8 cellular contexts compared by ENCODE assay signal in genomic region chr12:106139422-106140141, GRCh38. TPM values are rescaled to one million over a fixed set of nuclear protein-coding genes. Genes with fewer than 3 reads are reported as not detected.
DNase-seq lines count a peak whose midpoint lies in the region; ATAC-seq, FAIRE-seq and TF ChIP-seq lines count a peak whose summit lies in the region.

No MANE protein-coding gene starts in this region.

- no peak for DNase-seq in CD8-positive, alpha-beta memory T cell
- DNase-seq in HTR-8/SVneo (ENCODE audit: insufficient read length, low spot score) (peak; percentile 80), SK-N-SH (no peak), epithelial cell of prostate (ENCODE audit: low read depth, low spot score) (no peak), mesenteric fat pad (ENCODE audit: low spot score) (peak; percentile 95), suprapubic skin (ENCODE audit: low spot score in 2 of 2) (peak; percentile 84 to 87), GM19238 (ENCODE audit: insufficient read length, low spot score) (no peak)

- peaks cover 0 to 2% (median 0%) of the 10 kb centered on the region in 5 donors for H3K9me3 Mint-ChIP-seq in CD8-positive, alpha-beta memory T cell

- H3K4me3 ChIP-seq in CD8-positive, alpha-beta memory T cell (ENCODE audit: low read length): no peak overlapping the region
- peak overlapping the region; percentile 80 to 85 for H3K4me3 ChIP-seq in SK-N-SH (ENCODE audit: low read depth in 2 of 2, low read length in 1 of 2)
- H3K4me3 ChIP-seq in suprapubic skin: peak overlapping the region; percentile 90

- peak; percentile 80 for FAIRE-seq in HTR-8/SVneo (lab: Jason Lieb, UNC)

- H3K27ac Mint-ChIP-seq in CD8-positive, alpha-beta memory T cell: no peak overlapping the region

- no peaks in the 10 kb centered on the region for H3K9me3 ChIP-seq in CD8-positive, alpha-beta memory T cell (ENCODE audit: low read length)
- H3K9me3 ChIP-seq in SK-N-SH: no peaks in the 10 kb centered on the region
- no peaks in the 10 kb centered on the region for H3K9me3 ChIP-seq in suprapubic skin

- CTCF ChIA-PET in CD8-positive, alpha-beta memory T cell (lab: Charles Lee): interaction anchor here (1.1 to 1.4 kb wide), 2 partner anchors 9 to 719 kb away, joined by 3 to 4 read pairs; no protein-coding TSS in a partner anchor
- CTCF ChIA-PET in SK-N-SH (lab: Yijun Ruan, JAX): interaction anchor here (1.2 to 4.6 kb wide), 5 partner anchors 12 to 719 kb away, joined by 3 to 76 read pairs (median 9); no protein-coding TSS in a partner anchor

- peak overlapping the region; percentile 38; the same call in 1 of the 2 replicates for H2AFZ ChIP-seq in SK-N-SH (ENCODE audit: low read depth)

- no peaks in the 10 kb centered on the region for H3K36me3 Mint-ChIP-seq in CD8-positive, alpha-beta memory T cell

- H3K9ac ChIP-seq in SK-N-SH: peak overlapping the region; percentile 86

- TF ChIP-seq CTCF in SK-N-SH (IDR thresholded peaks at IDR 0.05): no peak
- no peak for TF ChIP-seq CTCF in suprapubic skin (IDR thresholded peaks at IDR 0.05)

- H3K36me3 ChIP-seq in CD8-positive, alpha-beta memory T cell (ENCODE audit: insufficient read depth, low read length): no peaks in the 10 kb centered on the region
- H3K36me3 ChIP-seq in SK-N-SH (replicated peaks in 1 of 2; ENCODE audit: control insufficient read depth in 1 of 2, insufficient read depth in 2 of 2, low read length in 1 of 2) (peaks cover 0 to 2% of the 10 kb centered on the region in 2 experiments), suprapubic skin (no peaks in the 10 kb centered on the region)

- no peak overlapping the region for H3K27ac ChIP-seq in CD8-positive, alpha-beta memory T cell (ENCODE audit: low read depth, low read length)
- H3K27ac ChIP-seq in SK-N-SH (ENCODE audit: low read depth in 2 of 2, low read length in 1 of 2) (peak overlapping the region; percentile 65 to 69), epithelial cell of prostate (peak overlapping the region; percentile 83), suprapubic skin (peak overlapping the region; percentile 99)

- no peak for ATAC-seq in GM18505 (IDR thresholded peaks at IDR 0.05; ENCODE audit: unreplicated experiment)

- H3K27me3 Mint-ChIP-seq in CD8-positive, alpha-beta memory T cell: peaks cover 38 to 73% of the 10 kb centered on the region in 2 donors

- H3K4me3 Mint-ChIP-seq in CD8-positive, alpha-beta memory T cell: peak overlapping the region in 4 of 7 donors; percentile 2 to 55 (median 48)

- no peaks in the 10 kb centered on the region for H3K9me2 ChIP-seq in SK-N-SH

- H4K20me1 ChIP-seq in SK-N-SH (ENCODE audit: insufficient read depth): peaks cover 7% of the 10 kb centered on the region; the same call in 1 of the 2 replicates

- TF ChIP-seq POLR2A in suprapubic skin (IDR thresholded peaks at IDR 0.05) (no peak), GM18505 (IDR thresholded peaks at IDR 0.05; ENCODE audit: borderline replicate concordance, extremely low read depth, insufficient read depth, insufficient read length) (no peak)

- H3F3A ChIP-seq in SK-N-SH (replicated peaks; ENCODE audit: insufficient read depth): peaks cover 16% of the 10 kb centered on the region

- peaks cover 5% of the 10 kb centered on the region for H3K4me1 ChIP-seq in CD8-positive, alpha-beta memory T cell (ENCODE audit: insufficient read depth, low read length)
- H3K4me1 ChIP-seq in SK-N-SH (ENCODE audit: control insufficient read depth in 1 of 2, insufficient read depth in 2 of 2, low read depth in 1 of 2, low read length in 1 of 2): peaks cover 3 to 11% of the 10 kb centered on the region in 2 experiments; a peak in 3 of 4 replicates
- peaks cover 63% of the 10 kb centered on the region for H3K4me1 ChIP-seq in suprapubic skin

- H3K27me3 ChIP-seq in CD8-positive, alpha-beta memory T cell (ENCODE audit: insufficient read depth, low read length, poor library complexity, severe bottlenecking): peaks cover 33% of the 10 kb centered on the region
- no peaks in the 10 kb centered on the region for H3K27me3 ChIP-seq in SK-N-SH (ENCODE audit: insufficient read depth)
- peaks cover 2% of the 10 kb centered on the region for H3K27me3 ChIP-seq in suprapubic skin

- H3K4me1 Mint-ChIP-seq in CD8-positive, alpha-beta memory T cell: peaks cover 12 to 32% (median 19%) of the 10 kb centered on the region in 3 donors

- 92% methylated on average over 30 of the region's 66 CpGs for WGBS in SK-N-SH (ENCODE audit: low lambda C conversion rate)
- 10% methylated on average over 29 of the region's 66 CpGs for WGBS in suprapubic skin

- H3K4me2 ChIP-seq in SK-N-SH: peak overlapping the region; percentile 88

- POLR2A ChIA-PET in CD8-positive, alpha-beta memory T cell (lab: Charles Lee): no interaction called here
- POLR2A ChIA-PET in SK-N-SH (lab: Yijun Ruan, JAX): no interaction called here

- no peak for TF ChIP-seq RAD21 in SK-N-SH (IDR thresholded peaks at IDR 0.05; ENCODE audit: low read length)

- H3K79me2 ChIP-seq in SK-N-SH (ENCODE audit: insufficient read depth): peaks cover 66% of the 10 kb centered on the region

- peak in 1 of 2 experiments; percentile 58; a peak in 2 of 4 replicates for TF ChIP-seq EP300 in SK-N-SH (IDR thresholded peaks at IDR 0.05; ENCODE audit: borderline replicate concordance in 1 of 2, low read depth in 1 of 2, low read length in 1 of 2)
- TF ChIP-seq EP300 in suprapubic skin (IDR thresholded peaks at IDR 0.05): no peak

TF ChIP-seq in SK-N-SH, 30 proteins besides CTCF, POLR2A, EP300 and RAD21:
- TF ChIP-seq TCF12 (IDR thresholded peaks at IDR 0.05) (peak; percentile 28; the same call in 1 of the 2 replicates), YY1 (IDR thresholded peaks at IDR 0.05; ENCODE audit: low read depth) (peak; percentile 61; the same call in 1 of the 2 replicates), JUND (IDR thresholded peaks at IDR 0.05) (peak; percentile 69), FOSL2 (IDR thresholded peaks at IDR 0.05; ENCODE audit: borderline replicate concordance, low read depth) (peak; percentile 90), TAF1 (IDR thresholded peaks at IDR 0.05; ENCODE audit: borderline replicate concordance, low read depth, low read length) (peak; percentile 50; the same call in 1 of the 2 replicates), RFX5 (IDR thresholded peaks at IDR 0.05; ENCODE audit: low read length) (no peak), SIN3A (IDR thresholded peaks at IDR 0.05; ENCODE audit: borderline replicate concordance, low read depth, low read length) (no peak), EZH2phosphoT487 (IDR thresholded peaks at IDR 0.05; ENCODE audit: borderline replicate concordance, low read depth) (no peak)
- TF ChIP-seq, protein P1, sequence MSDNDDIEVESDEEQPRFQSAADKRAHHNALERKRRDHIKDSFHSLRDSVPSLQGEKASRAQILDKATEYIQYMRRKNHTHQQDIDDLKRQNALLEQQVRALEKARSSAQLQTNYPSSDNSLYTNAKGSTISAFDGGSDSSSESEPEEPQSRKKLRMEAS (IDR thresholded peaks at IDR 0.05; ENCODE audit: low read depth): 0 out of 2 replicates have a peak, but pooled peaks have one; percentile 18
- TF ChIP-seq, protein P2, sequence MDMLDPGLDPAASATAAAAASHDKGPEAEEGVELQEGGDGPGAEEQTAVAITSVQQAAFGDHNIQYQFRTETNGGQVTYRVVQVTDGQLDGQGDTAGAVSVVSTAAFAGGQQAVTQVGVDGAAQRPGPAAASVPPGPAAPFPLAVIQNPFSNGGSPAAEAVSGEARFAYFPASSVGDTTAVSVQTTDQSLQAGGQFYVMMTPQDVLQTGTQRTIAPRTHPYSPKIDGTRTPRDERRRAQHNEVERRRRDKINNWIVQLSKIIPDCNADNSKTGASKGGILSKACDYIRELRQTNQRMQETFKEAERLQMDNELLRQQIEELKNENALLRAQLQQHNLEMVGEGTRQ (IDR thresholded peaks at IDR 0.05; ENCODE audit: borderline replicate concordance, low read depth, low read length): no peak
TF ChIP-seq in SK-N-SH: peak in this region for 6.

RNA-seq across cellular contexts. Expression of gene NUAK1, which starts 0.8 kb away (rescaled TPM):
- not detected for total RNA-seq in CD8-positive, alpha-beta memory T cell
- polyA plus RNA-seq in CD8-positive, alpha-beta memory T cell: 0.16 TPM
- 8.1 and 11.3 TPM in 2 replicates for polyA plus RNA-seq in SK-N-SH (2012; rRNA removed)
- polyA plus RNA-seq in SK-N-SH (2012; cell fraction: cytosol; rRNA removed): 9.5 and 10.7 TPM in 2 replicates
- 12.0 and 18.7 TPM in 2 replicates for polyA plus RNA-seq in SK-N-SH (2012; cell fraction: nucleus; rRNA removed)
- total RNA-seq in mesenteric fat pad (54.4 TPM), suprapubic skin (10 to 100 TPM; 22.6 to 44.3 (median 38.4) TPM)

Comparison
In these comparisons a context has a peak if more than half of its experiments do, and no peak if none do; other contexts are left out.
1. DNase-seq: peak in HTR-8/SVneo (single experiment), mesenteric fat pad (single experiment) and suprapubic skin (2 of 2); none in CD8-positive, alpha-beta memory T cell (0 of 5), SK-N-SH (single experiment), epithelial cell of prostate (single experiment) and GM19238 (single experiment).
2. RNA of gene NUAK1, which starts 0.8 kb away (total RNA-seq): 54.4 TPM in mesenteric fat pad (single experiment) and 22.6 to 44.3 TPM in suprapubic skin; not detected in CD8-positive, alpha-beta memory T cell; every median in the first group is over 10 times any median in the second.